Comparison of ENCODE assay signal across 8 cellular contexts in the genomic region with DNA sequence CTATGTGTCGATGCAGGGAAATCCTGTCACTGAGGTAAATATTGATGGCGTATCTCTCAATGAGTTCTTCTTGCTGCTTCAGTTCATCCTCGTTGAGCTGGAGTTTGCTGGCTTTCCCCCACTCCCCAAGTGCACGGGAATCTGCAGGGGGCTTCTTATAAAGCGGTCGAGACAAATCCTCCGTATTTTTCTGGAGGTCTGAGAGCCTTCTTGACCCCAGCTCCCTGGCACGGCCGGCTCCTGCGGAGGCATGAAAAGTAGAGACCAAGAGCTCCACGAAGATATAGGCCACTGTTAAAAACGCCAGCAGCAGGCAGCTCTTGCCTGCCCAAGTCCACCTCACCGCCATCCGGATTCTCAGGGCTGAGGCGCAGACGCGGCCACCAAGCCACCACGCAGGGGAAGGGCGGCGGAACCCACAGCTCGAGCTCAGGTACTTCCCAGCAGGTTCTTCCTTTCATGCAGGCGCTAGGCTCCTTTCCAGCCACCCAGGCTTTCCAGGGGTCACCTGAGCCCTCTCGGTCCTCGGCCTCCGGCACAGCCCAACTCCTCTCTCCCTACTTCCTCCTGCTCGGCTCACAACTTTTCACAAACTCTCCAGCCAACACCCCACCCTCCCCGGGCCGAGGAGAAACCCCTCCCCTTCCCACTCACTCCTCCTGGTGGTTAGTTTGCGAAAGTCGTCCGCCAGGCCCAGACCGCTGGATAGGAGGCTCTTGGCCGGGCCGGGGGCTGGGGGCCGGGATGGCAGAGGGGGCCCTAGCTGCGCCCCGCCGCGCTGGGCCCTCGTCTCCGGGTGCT. TPM values are rescaled to one million over a fixed set of nuclear protein-coding genes. Genes with fewer than 3 reads are reported as not detected.
DNase-seq lines count a peak whose midpoint lies in the region; ATAC-seq and TF ChIP-seq lines count a peak whose summit lies in the region.

Gene GALNT4, minus strand, starts transcription at position 596 of the 801 bp plus-strand sequence. Its CDS starts 247 bp downstream, at position 349.

- no peaks in the 10 kb centered on the region for H3K9me3 ChIP-seq in lower lobe of right lung

- H3K4me3 ChIP-seq in lower lobe of right lung = peak within 1 kb of the TSS; percentile 96

- no peaks in the 10 kb centered on the region for H3K36me3 ChIP-seq in lower lobe of right lung

- peak within 1 kb of the TSS; percentile 91 for H3K27ac ChIP-seq in lower lobe of right lung

- ATAC-seq in GM18873 (IDR thresholded peaks at IDR 0.05; ENCODE audit: low FRiP score, unreplicated experiment) = peak; percentile 63
- ATAC-seq in HG03135 (IDR thresholded peaks at IDR 0.05; ENCODE audit: unreplicated experiment) = peak; percentile 76
- peak; percentile 95 to 97 for ATAC-seq in lower lobe of right lung

- H3K27me3 ChIP-seq in lower lobe of right lung (ENCODE audit: low read depth) = no peaks in the 10 kb centered on the region

- H3K4me1 ChIP-seq in lower lobe of right lung = peaks cover 51% of the 10 kb centered on the region

- DNase-seq in AML-193 (lab: John Stamatoyannopoulos, UW) = peak; percentile 73 to 84
- peak; percentile 79 for DNase-seq in NCI-H69 (lab: John Stamatoyannopoulos, UW)
- peak; percentile 74 to 84 for DNase-seq in activated CD4-positive, alpha-beta T cell treated with anti-CD3 and anti-CD28 coated beads, Interleukin-2, amount 50 U/mL, for 48 hours
- peak; percentile 93 for DNase-seq in ecto neural progenitor cell (ENCODE audit: low spot score)
- peak; percentile 92 for DNase-seq in lower lobe of right lung
- peak; percentile 50 to 71 (median 53) for DNase-seq in stimulated activated CD4-positive, alpha-beta T cell treated with anti-CD3 and anti-CD28 coated beads, TNF-alpha, amount 100 ng/mL, for 24 hours (ENCODE audit: low read depth in 3 of 3)

- intact Hi-C loops in lower lobe of right lung (cut with DNase I) = loop anchor here (5.0 to 10.0 kb wide), 2 partner anchors 50 to 507 kb away; no protein-coding TSS in a partner anchor

- peak; percentile 70 for TF ChIP-seq CTCF in lower lobe of right lung (IDR thresholded peaks at IDR 0.05)

RNA-seq across cellular contexts. Expression of gene GALNT4, which starts in this region (rescaled TPM):
- 9.6 TPM for total RNA-seq in lower lobe of right lung

Comparison
In these comparisons a context has a peak if more than half of its experiments do, and no peak if none do; other contexts are left out.
1. Peak in every context shown above with its lines: DNase-seq, ATAC-seq, H3K4me3 ChIP-seq and H3K27ac ChIP-seq.